Comparison of ENCODE assay signal across 8 cellular contexts in genomic region chr3:184135149-184135910, GRCh38.
DNase-seq lines count a peak whose midpoint lies in the region; ATAC-seq and TF ChIP-seq lines count a peak whose summit lies in the region.

Gene EIF2B5 (plus strand): TSS chr3:184135358. CDS start chr3:184135386, 28 bp downstream.

- peak; percentile 84 for TF ChIP-seq POLR2A in GM18951 (IDR thresholded peaks at IDR 0.05; ENCODE audit: extremely low read depth, insufficient read depth, insufficient read length)

- DNase-seq in AG09319 (ENCODE audit: extremely low read depth, low read depth), result peak; percentile 86
- DNase-seq in NCI-H345 (lab: John Stamatoyannopoulos, UW), result peak; percentile 96
- DNase-seq in activated CD4-positive, CD25-positive, alpha-beta regulatory T cell (lab: John Stamatoyannopoulos, UW), result peak; percentile 67 to 76 (median 72)
- peak; percentile 83 for DNase-seq in central memory CD4-positive, alpha-beta T cell
- peak; percentile 84 for DNase-seq in iris pigment epithelial cell (ENCODE audit: low read depth)
- DNase-seq in stimulated activated CD4-positive, alpha-beta T cell treated with anti-CD3 and anti-CD28 coated beads, Interleukin-15, amount 100 ng/mL, for 1 hour (ENCODE audit: low read depth in 1 of 2, low spot score in 1 of 2), result peak; percentile 71

- peak; percentile 92 for ATAC-seq in HG03196 (IDR thresholded peaks at IDR 0.05; ENCODE audit: unreplicated experiment)

- in situ Hi-C loops in GM18951 (cut with MboI; ENCODE audit: low sequenced_read_pairs, unreplicated experiment), result no loop called here

- TF ChIP-seq CTCF in AG09319 (IDR thresholded peaks at IDR 0.05; ENCODE audit: low read depth, low read length), result peak; percentile 45

Comparison
In these comparisons a context has a peak if more than half of its experiments do, and no peak if none do; other contexts are left out.
1. Peak in every context shown above with its lines: DNase-seq and ATAC-seq.